Comparison of ENCODE assay signal across 8 cellular contexts in the genomic region with DNA sequence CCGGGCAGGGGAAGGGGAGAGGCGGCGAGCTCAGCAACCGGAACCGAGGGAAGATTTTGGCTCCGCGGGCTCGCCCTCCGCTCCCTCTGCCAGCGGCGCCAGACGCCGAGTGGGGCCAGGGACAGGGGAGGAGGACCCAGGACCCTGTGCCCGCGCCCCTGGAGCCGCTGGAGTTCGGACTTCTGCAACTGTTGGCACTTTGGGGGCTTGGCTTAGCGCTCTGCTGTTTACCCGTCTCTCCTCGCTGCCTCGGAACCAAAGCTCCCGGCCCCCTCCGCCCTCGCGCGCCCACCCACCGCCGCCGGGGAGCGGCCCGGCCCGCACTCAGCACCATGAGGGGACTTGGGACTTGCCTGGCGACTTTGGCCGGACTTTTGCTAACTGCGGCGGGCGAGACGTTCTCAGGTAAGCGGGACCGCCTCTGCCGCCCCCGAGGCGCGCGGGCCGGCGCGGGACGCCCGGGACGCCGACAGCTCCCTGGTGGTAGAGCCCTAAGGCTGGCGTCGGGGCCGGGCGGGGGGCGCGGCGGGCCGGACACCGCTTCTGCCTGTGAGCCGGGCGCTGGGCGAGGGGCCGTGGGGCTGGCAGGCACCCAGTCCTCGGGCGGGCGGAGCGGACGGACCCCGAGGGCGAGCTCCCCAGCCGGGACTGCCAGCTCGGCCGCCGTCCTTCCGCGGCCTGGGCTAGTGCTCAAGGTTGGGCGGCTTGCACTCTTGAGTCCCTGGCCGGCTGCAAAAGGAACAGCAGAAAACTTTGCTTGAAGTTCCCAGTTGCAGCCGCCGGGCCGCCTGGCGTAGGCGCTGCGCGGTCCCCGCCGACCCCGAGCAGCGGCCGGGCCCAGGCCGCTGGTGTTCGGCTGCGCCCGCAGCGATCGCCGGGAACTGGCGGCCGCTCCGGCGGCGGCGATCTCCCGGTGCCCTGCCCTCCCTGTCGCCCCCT. TPM values are rescaled to one million over a fixed set of nuclear protein-coding genes. Genes with fewer than 3 reads are reported as not detected.
DNase-seq lines count a peak whose midpoint lies in the region; TF ChIP-seq lines count a peak whose summit lies in the region.

No MANE protein-coding gene starts in this region.

- peaks cover 45% of the 10 kb centered on the region for H3K79me2 ChIP-seq in hepatocyte

- H3K27ac ChIP-seq in hepatocyte: peak overlapping the region; percentile 88

- peak overlapping the region; percentile 89 for H3K4me2 ChIP-seq in hepatocyte

- no peak for TF ChIP-seq CTCF in LNCaP clone FGC (IDR thresholded peaks at IDR 0.05; ENCODE audit: control insufficient read depth, extremely low read depth, insufficient read depth)
- TF ChIP-seq CTCF in brain (conservative IDR thresholded peaks at IDR 0.05): no peak
- TF ChIP-seq CTCF in hepatocyte (IDR thresholded peaks at IDR 0.05; ENCODE audit: poor library complexity): no peak
- no peak for TF ChIP-seq CTCF in retinal pigment epithelial cell (conservative IDR thresholded peaks at IDR 0.05; ENCODE audit: low read depth, low read length)

- H3K36me3 ChIP-seq in hepatocyte (replicated peaks; ENCODE audit: insufficient read depth, low read depth): no peaks in the 10 kb centered on the region

- peaks cover 23% of the 10 kb centered on the region for H3K27me3 Mint-ChIP-seq in brain

- no peaks in the 10 kb centered on the region for H3K9me2 ChIP-seq in hepatocyte (replicated peaks; ENCODE audit: insufficient read depth)

- H3K4me3 ChIP-seq in LNCaP clone FGC (ENCODE audit: low read depth, low read length) (peak overlapping the region; percentile 72), hepatocyte (peak overlapping the region; percentile 88), retinal pigment epithelial cell (ENCODE audit: low read length) (peak overlapping the region; percentile 77)

- WGBS in hepatocyte (ENCODE audit: low lambda C conversion rate, missing lambda C conversion rate): under 1% methylated on average over 88 of the region's 107 CpGs

- no peaks in the 10 kb centered on the region for H3K9me3 ChIP-seq in hepatocyte (ENCODE audit: low read depth)

- H3K36me3 Mint-ChIP-seq in brain: peaks cover 11% of the 10 kb centered on the region

- peaks cover 11% of the 10 kb centered on the region for H3K27me3 ChIP-seq in hepatocyte

- H3K4me1 Mint-ChIP-seq in brain: peaks cover 49% of the 10 kb centered on the region

- peak overlapping the region; percentile 84 for H2AFZ ChIP-seq in hepatocyte

- H3K9me3 Mint-ChIP-seq in brain: peaks cover 4 to 13% (median 6%) of the 10 kb centered on the region in 5 experiments

- peaks cover 3% of the 10 kb centered on the region for H3K4me1 ChIP-seq in hepatocyte (ENCODE audit: insufficient read depth)

- H4K20me1 ChIP-seq in hepatocyte (ENCODE audit: insufficient read depth, poor library complexity, severe bottlenecking): peaks cover 5% of the 10 kb centered on the region

- H3K27ac Mint-ChIP-seq in brain: no peak overlapping the region

- peak overlapping the region; percentile 62 to 79 (median 69) for H3K4me3 Mint-ChIP-seq in brain

- peak; percentile 17 for DNase-seq in activated T-cell treated with anti-CD3 and anti-CD28 coated beads, Interleukin-2, amount 50 U/mL, for 1 hour
- DNase-seq in activated T-cell treated with anti-CD3 and anti-CD28 coated beads for 4 hours: no peak
- DNase-seq in LNCaP clone FGC (ENCODE audit: low read depth): no peak
- DNase-seq in hepatocyte (ENCODE audit: low spot score): peak; percentile 77
- no peak for DNase-seq in retinal pigment epithelial cell (ENCODE audit: low read depth)
- no peak for DNase-seq in NCI-H1436 (lab: John Stamatoyannopoulos, UW)
- no peak for DNase-seq in pons (ENCODE audit: low spot score)

RNA-seq across cellular contexts. Expression of a gene that starts 0.6 kb away (rescaled TPM):
- polyA plus RNA-seq in brain (ENCODE audit: insufficient read depth, low read depth, low replicate concordance) (11.6 TPM), hepatocyte (26.1 and 32.6 TPM in 2 replicates)
- total RNA-seq in hepatocyte: 33.1 and 47.4 TPM in 2 replicates

Comparison
In these comparisons a context has a peak if more than half of its experiments do, and no peak if none do; other contexts are left out.
1. DNase-seq: peak in activated T-cell treated with anti-CD3 and anti-CD28 coated beads, Interleukin-2, amount 50 U/mL, for 1 hour (single experiment) and hepatocyte (single experiment); none in activated T-cell treated with anti-CD3 and anti-CD28 coated beads for 4 hours (single experiment), LNCaP clone FGC (single experiment), retinal pigment epithelial cell (single experiment), NCI-H1436 (single experiment) and pons (single experiment).
2. Peak in every context shown above with its lines, with median percentiles within 50 percentile points of each other: H3K4me3 ChIP-seq.